15 cellular contexts compared by ENCODE assay signal in the genomic region with DNA sequence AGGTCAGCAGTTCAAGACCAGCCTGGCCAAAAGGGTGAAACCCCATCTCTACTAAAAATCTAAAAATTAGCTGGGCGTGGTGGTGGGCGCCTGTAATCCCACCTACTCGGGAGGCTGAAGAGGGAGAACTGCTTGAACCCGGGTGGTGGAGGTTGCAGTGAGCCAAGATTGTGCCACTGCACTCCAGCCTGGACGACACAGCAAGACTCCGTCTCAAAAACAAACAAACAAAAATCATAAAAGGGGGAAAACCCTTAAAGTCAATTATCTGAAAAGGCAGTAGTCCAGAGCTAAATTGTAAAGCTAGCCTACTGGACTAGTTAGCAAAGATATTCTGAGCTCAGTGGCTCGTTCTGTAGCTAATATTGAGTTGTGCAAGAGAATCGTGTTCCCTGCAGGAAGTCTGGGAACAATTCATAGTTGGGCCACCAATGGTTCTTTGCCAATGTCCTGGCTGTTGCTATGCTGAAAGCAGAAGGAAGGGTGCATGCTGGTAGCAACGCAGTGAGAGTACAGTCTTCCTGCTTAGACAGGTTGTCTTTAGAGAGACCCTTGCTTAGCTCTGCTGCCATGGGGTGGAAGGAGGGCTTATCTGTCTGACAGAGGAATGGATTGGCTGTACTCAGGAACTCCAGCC. TPM values are rescaled to one million over a fixed set of nuclear protein-coding genes. Genes with fewer than 3 reads are reported as not detected.
A peak's percentile ranks its signal among the peaks of the same experiment; 100 is the strongest.
DNase-seq lines count a peak whose midpoint lies in the region; ATAC-seq and TF ChIP-seq lines count a peak whose summit lies in the region.
"Had no signal": no experiment of that assay in that cellular context is flagged by ENCODE, and none has a peak within 500 bp of the region (broad histone marks: within the 10 kb centered on the region; RNA-seq: fewer than 3 reads in every experiment).

No MANE protein-coding gene starts in this region.

- intact Hi-C loops in CD14-positive monocyte (cut with micrococcal nuclease), result loop anchor here in 1 of 2 donors (10.0 kb wide), 1 partner anchor 81 kb away; no protein-coding TSS in a partner anchor

- no peaks in the 10 kb centered on the region for H3K9me3 Mint-ChIP-seq in CD14-positive monocyte
- no peaks in the 10 kb centered on the region for H3K9me3 Mint-ChIP-seq in activated naive CD8-positive, alpha-beta T cell treated with anti-CD3 and anti-CD28 coated beads, Interleukin-2, amount 50 U/mL, for 24 hours
- no peaks in the 10 kb centered on the region for H3K9me3 Mint-ChIP-seq in memory B cell
- no peaks in the 10 kb centered on the region for H3K9me3 Mint-ChIP-seq in mesothelial cell of epicardium
- H3K9me3 Mint-ChIP-seq: GM23338 had no signal

- H3K27ac ChIP-seq in brain microvascular endothelial cell, result no peak overlapping the region
- H3K27ac ChIP-seq: C4-2B had no signal

- H3K36me3 ChIP-seq in brain microvascular endothelial cell (replicated peaks), result peaks cover 50% of the 10 kb centered on the region

- H3K4me3 ChIP-seq in brain microvascular endothelial cell (ENCODE audit: low read depth, low read length), result no peak overlapping the region
- H3K4me3 ChIP-seq: GM23338 had no signal

- H3K27me3 Mint-ChIP-seq in CD14-positive monocyte (ENCODE audit: low read depth in 3 of 3) (peaks cover 0 to 3% (median 0%) of the 10 kb centered on the region in 3 donors), memory B cell (no peaks in the 10 kb centered on the region), mesothelial cell of epicardium (ENCODE audit: low read depth) (no peaks in the 10 kb centered on the region)
- no peaks in the 10 kb centered on the region for H3K27me3 Mint-ChIP-seq in activated naive CD8-positive, alpha-beta T cell treated with anti-CD3 and anti-CD28 coated beads, Interleukin-2, amount 50 U/mL, for 24 hours

- H3K27ac Mint-ChIP-seq in CD14-positive monocyte, result peak overlapping the region in 6 of 7 donors; percentile 84 to 100 (median 97)
- H3K27ac Mint-ChIP-seq in activated naive CD8-positive, alpha-beta T cell treated with anti-CD3 and anti-CD28 coated beads, Interleukin-2, amount 50 U/mL, for 24 hours, result peak overlapping the region; percentile 38
- no peak overlapping the region for H3K27ac Mint-ChIP-seq in memory B cell
- no peak overlapping the region for H3K27ac Mint-ChIP-seq in mesothelial cell of epicardium
- H3K27ac Mint-ChIP-seq: GM23338 had no signal

- no peaks in the 10 kb centered on the region for H3K27me3 ChIP-seq in brain microvascular endothelial cell (replicated peaks)

- in situ Hi-C loops in brain microvascular endothelial cell (cut with HindIII; ENCODE audit: low pct_ligation_motif_present, low sequenced_read_pairs), result no loop called here

- TF ChIP-seq CTCF in CD14-positive monocyte (IDR thresholded peaks at IDR 0.05) (no peak), mesothelial cell of epicardium (IDR thresholded peaks at IDR 0.05; ENCODE audit: unreplicated experiment) (no peak), brain microvascular endothelial cell (IDR thresholded peaks at IDR 0.05; ENCODE audit: low read depth, low read length, missing control alignments) (no peak)

- peaks cover 86% of the 10 kb centered on the region for H3K4me1 Mint-ChIP-seq in CD14-positive monocyte
- peaks cover 71% of the 10 kb centered on the region for H3K4me1 Mint-ChIP-seq in activated naive CD8-positive, alpha-beta T cell treated with anti-CD3 and anti-CD28 coated beads, Interleukin-2, amount 50 U/mL, for 24 hours
- H3K4me1 Mint-ChIP-seq in memory B cell, result peaks cover 63% of the 10 kb centered on the region
- peaks cover 33% of the 10 kb centered on the region for H3K4me1 Mint-ChIP-seq in mesothelial cell of epicardium

- peak overlapping the region; percentile 26 to 27 for H3K4me3 Mint-ChIP-seq in CD14-positive monocyte
- H3K4me3 Mint-ChIP-seq in activated naive CD8-positive, alpha-beta T cell treated with anti-CD3 and anti-CD28 coated beads, Interleukin-2, amount 50 U/mL, for 24 hours, result peak overlapping the region; percentile 92
- peak overlapping the region; percentile 50 for H3K4me3 Mint-ChIP-seq in memory B cell
- H3K4me3 Mint-ChIP-seq in mesothelial cell of epicardium, result no peak overlapping the region
- H3K4me3 Mint-ChIP-seq: GM23338 had no signal

- H3K36me3 Mint-ChIP-seq in CD14-positive monocyte (peaks cover 62 to 71% of the 10 kb centered on the region in 2 donors), memory B cell (peaks cover 51% of the 10 kb centered on the region), mesothelial cell of epicardium (peaks cover 43% of the 10 kb centered on the region)
- H3K36me3 Mint-ChIP-seq in activated naive CD8-positive, alpha-beta T cell treated with anti-CD3 and anti-CD28 coated beads, Interleukin-2, amount 50 U/mL, for 24 hours (ENCODE audit: low read depth), result peaks cover 87% of the 10 kb centered on the region

- DNase-seq in CD14-positive monocyte (ENCODE audit: low spot score), result no peak
- peak; percentile 14 to 19 for DNase-seq in Kasumi-1 (lab: John Stamatoyannopoulos, UW)
- DNase-seq in activated naive CD8-positive, alpha-beta T cell treated with anti-CD3 and anti-CD28 coated beads, Interleukin-2, amount 50 U/mL, for 24 hours, result no peak
- DNase-seq in memory B cell (ENCODE audit: low spot score in 2 of 2), result no peak
- DNase-seq in mesothelial cell of epicardium (ENCODE audit: low spot score in 2 of 2, unreplicated experiment in 2 of 2), result no peak
- DNase-seq in Ammon's horn (ENCODE audit: low spot score), result no peak
- DNase-seq in brain microvascular endothelial cell, result no peak
- DNase-seq: kidney glomerular epithelial cell; NCI-H1048; NCI-H2171 treated with DMSO at 0.1 percent for 48 hours; stimulated activated CD4-positive, alpha-beta T cell treated with anti-CD3 and anti-CD28 coated beads, Interleukin-2, amount 100 ng/mL, for 24 hours had no signal

- ATAC-seq in activated naive CD8-positive, alpha-beta T cell treated with anti-CD3 and anti-CD28 coated beads, Interleukin-2, amount 50 U/mL, for 24 hours, result no peak
- no peak for ATAC-seq in memory B cell (ENCODE audit: low read depth)
- ATAC-seq in HG03432 (IDR thresholded peaks at IDR 0.05; ENCODE audit: unreplicated experiment), result no peak
- ATAC-seq: activated CD4-positive, CD25-positive, alpha-beta regulatory T cell treated with anti-CD3 and anti-CD28 coated beads, Interleukin-2, amount 50 U/mL, for 24 hours; GM23338 had no signal

RNA-seq across cellular contexts. Expression of a gene that starts 4.3 kb away (rescaled TPM):
- polyA plus RNA-seq in CD14-positive monocyte, result 100 to 1,000 TPM in 1 of 2 donors, 10 to 100 TPM in 1; 68.2 to 111 TPM
- 59.0 to 62.5 TPM (median 59.2 TPM) in 3 replicates for total RNA-seq in mesothelial cell of epicardium

RNA-seq across cellular contexts. Expression of a gene that starts 30.9 kb away (rescaled TPM):
- polyA plus RNA-seq in CD14-positive monocyte, result 10 to 100 TPM; 15.0 to 15.8 TPM
- 21.5 to 27.4 TPM (median 23.4 TPM) in 3 replicates for total RNA-seq in mesothelial cell of epicardium

RNA-seq across cellular contexts. Expression of a gene that starts 31.1 kb away (rescaled TPM):
- 1 to 10 TPM; 6.1 to 7.2 TPM for polyA plus RNA-seq in CD14-positive monocyte
- 23.2 to 25.2 TPM (median 24.5 TPM) in 3 replicates for total RNA-seq in mesothelial cell of epicardium

Comparison
In these comparisons a context has a peak if more than half of its experiments do, and no peak if none do; other contexts are left out.
1. DNase-seq: peak in Kasumi-1 (2 of 2); none in CD14-positive monocyte (single experiment), activated naive CD8-positive, alpha-beta T cell treated with anti-CD3 and anti-CD28 coated beads, Interleukin-2, amount 50 U/mL, for 24 hours (single experiment), memory B cell (0 of 2), mesothelial cell of epicardium (0 of 2), Ammon's horn (single experiment) and brain microvascular endothelial cell (single experiment).
2. H3K27ac Mint-ChIP-seq: peak in CD14-positive monocyte (6 of 7) and activated naive CD8-positive, alpha-beta T cell treated with anti-CD3 and anti-CD28 coated beads, Interleukin-2, amount 50 U/mL, for 24 hours (single experiment); none in memory B cell (single experiment) and mesothelial cell of epicardium (single experiment).